ENCODE assay signal across 14 cellular contexts in the genomic region with DNA sequence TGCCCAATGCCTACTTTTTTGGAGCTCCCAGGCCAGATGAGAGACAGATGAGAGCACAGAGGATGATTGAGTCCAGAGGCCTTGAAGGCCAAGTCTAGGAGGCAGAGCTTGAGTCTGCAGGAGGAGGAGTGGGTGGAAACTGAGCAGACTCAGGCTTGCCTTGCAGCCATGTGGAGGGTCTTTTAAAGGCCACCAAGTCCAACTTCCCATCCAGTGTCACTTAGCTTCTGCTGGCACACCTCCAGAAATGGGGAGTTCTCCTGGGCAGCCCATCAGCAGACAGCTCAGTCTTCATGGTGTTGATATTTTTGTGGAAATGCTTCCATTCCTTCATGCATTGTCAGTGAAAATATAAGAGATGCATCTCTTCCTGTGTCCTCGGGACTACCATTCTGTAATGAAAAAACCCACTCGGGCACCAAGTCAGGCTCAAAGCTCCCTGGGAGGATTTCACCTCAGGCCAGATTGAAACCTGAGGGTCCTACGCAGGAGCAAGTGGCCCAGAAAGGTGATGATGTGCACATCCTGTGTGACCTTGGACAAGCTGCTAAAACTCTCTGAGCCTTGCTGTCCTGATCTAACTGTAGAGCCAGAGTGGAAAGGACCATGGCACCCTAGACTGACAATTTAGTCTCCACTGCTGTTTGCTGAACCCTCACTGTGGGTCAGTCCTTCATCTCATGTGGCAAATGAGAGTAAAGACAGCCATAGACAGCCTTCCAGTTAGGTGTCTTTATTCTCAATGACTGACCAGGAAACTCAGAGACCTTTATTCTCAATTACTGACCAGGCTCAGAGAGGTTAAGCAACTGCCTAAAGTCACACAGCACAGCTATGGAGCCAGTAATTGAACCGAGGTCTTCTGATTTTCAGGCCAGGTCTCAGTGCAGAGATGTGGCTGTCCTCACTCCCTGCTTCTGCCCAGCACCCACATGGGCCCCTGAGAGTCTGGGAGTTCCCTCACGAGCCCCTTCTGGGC. TPM values are rescaled to one million over a fixed set of nuclear protein-coding genes. Genes with fewer than 3 reads are reported as not detected.
A peak's percentile ranks its signal among the peaks of the same experiment; 100 is the strongest.
DNase-seq lines count a peak whose midpoint lies in the region; ATAC-seq, FAIRE-seq and TF ChIP-seq lines count a peak whose summit lies in the region.
"Had no signal": no experiment of that assay in that cellular context is flagged by ENCODE, and none has a peak within 500 bp of the region (broad histone marks: within the 10 kb centered on the region; RNA-seq: fewer than 3 reads in every experiment).

No MANE protein-coding gene starts in this region.

- H3K9me3 Mint-ChIP-seq in chondrocyte (ENCODE audit: low read depth), result no peaks in the 10 kb centered on the region
- H3K9me3 Mint-ChIP-seq: dendritic cell treated with granulocyte-macrophage colony-stimulating factor and Interleukin-4, amounts not matched to agents 40 ng/mL and 50 ng/mL, for 4 days; nephron had no signal

- H3K4me3 ChIP-seq in left ventricle myocardium inferior, result no peak overlapping the region
- no peak overlapping the region for H3K4me3 ChIP-seq in MM.1S (ENCODE audit: low read length)
- H3K4me3 ChIP-seq in vagina, result no peak overlapping the region
- H3K4me3 ChIP-seq: skin epidermis had no signal

- H3F3A ChIP-seq in MM.1S (ENCODE audit: insufficient read depth, low read length), result no peaks in the 10 kb centered on the region

- no peaks in the 10 kb centered on the region for H3K9me2 ChIP-seq in MM.1S (replicated peaks; ENCODE audit: insufficient read depth, low read length)

- H3K4me1 ChIP-seq in left ventricle myocardium inferior, result peaks cover 62% of the 10 kb centered on the region
- H3K4me1 ChIP-seq in MM.1S (ENCODE audit: low read length), result peaks cover 12% of the 10 kb centered on the region
- H3K4me1 ChIP-seq in vagina, result peaks cover 30% of the 10 kb centered on the region

- H4K20me1 ChIP-seq in MM.1S (ENCODE audit: insufficient read depth, low read length), result no peaks in the 10 kb centered on the region

- ATAC-seq in left cardiac atrium, result no peak

- no peaks in the 10 kb centered on the region for H3K9me3 ChIP-seq in left ventricle myocardium inferior (replicated peaks)
- H3K9me3 ChIP-seq in MM.1S (replicated peaks; ENCODE audit: insufficient read depth, low read length), result no peaks in the 10 kb centered on the region
- H3K9me3 ChIP-seq in vagina, result no peaks in the 10 kb centered on the region

- H3K36me3 ChIP-seq in left ventricle myocardium inferior (no peaks in the 10 kb centered on the region), MM.1S (replicated peaks; ENCODE audit: insufficient read depth, low read length) (no peaks in the 10 kb centered on the region), vagina (no peaks in the 10 kb centered on the region)
- H3K36me3 ChIP-seq: WERI-Rb-1 had no signal

- intact Hi-C loops in left ventricle myocardium inferior (cut with micrococcal nuclease) (no loop called here), left cardiac atrium (cut with DNase I) (loop anchor here in 1 of 2 donors (5.0 to 10.0 kb wide), 2 partner anchors 61 to 99 kb away; no protein-coding TSS in a partner anchor), vagina (cut with DNase I) (loop anchor here (10.0 kb wide), 1 partner anchor 69 kb away; no protein-coding TSS in a partner anchor)

- TF ChIP-seq CTCF in left ventricle myocardium inferior (IDR thresholded peaks at IDR 0.05; ENCODE audit: borderline replicate concordance) (no peak), MM.1S (IDR thresholded peaks at IDR 0.05; ENCODE audit: low read length) (no peak), chondrocyte (IDR thresholded peaks at IDR 0.05) (no peak), vagina (IDR thresholded peaks at IDR 0.05) (no peak)

- H3K27ac ChIP-seq in left ventricle myocardium inferior (replicated peaks) (peak overlapping the region; percentile 94), MM.1S (ENCODE audit: low read length) (no peak overlapping the region), vagina (peak overlapping the region; percentile 29)
- H3K27ac ChIP-seq: WERI-Rb-1 had no signal

- peaks cover 4% of the 10 kb centered on the region for H3K36me3 Mint-ChIP-seq in chondrocyte (ENCODE audit: low read depth)

- FAIRE-seq in H54 (lab: Jason Lieb, UNC), result no peak

- DNase-seq in left ventricle myocardium inferior, result no peak
- DNase-seq in left cardiac atrium, result no peak
- DNase-seq in MM.1S, result no peak
- DNase-seq in chondrocyte (ENCODE audit: low spot score), result no peak
- DNase-seq in vagina (ENCODE audit: extremely low spot score in 2 of 2), result no peak
- no peak for DNase-seq in mucosa of gallbladder (ENCODE audit: low spot score)
- DNase-seq in H54 (ENCODE audit: insufficient read length, low spot score), result no peak
- DNase-seq in epidermal melanocyte (ENCODE audit: insufficient read length, low spot score), result no peak
- DNase-seq: activated naive CD4-positive, alpha-beta T cell treated with anti-CD3 and anti-CD28 coated beads, Interleukin-2, amount 50 U/mL, for 16 hours; NCI-H345; WERI-Rb-1 had no signal

- no peak for TF ChIP-seq POLR2A in vagina (IDR thresholded peaks at IDR 0.05)
- TF ChIP-seq POLR2A in H54 (IDR thresholded peaks at IDR 0.05; ENCODE audit: low read depth, low read length), result no peak

- no peak overlapping the region for H3K4me3 Mint-ChIP-seq in chondrocyte (ENCODE audit: unreplicated experiment)
- H3K4me3 Mint-ChIP-seq: dendritic cell treated with granulocyte-macrophage colony-stimulating factor and Interleukin-4, amounts not matched to agents 40 ng/mL and 50 ng/mL, for 4 days had no signal

- H3K4me1 Mint-ChIP-seq in chondrocyte (ENCODE audit: low read depth), result peaks cover 41% of the 10 kb centered on the region

- no peak overlapping the region for H3K9ac ChIP-seq in MM.1S (ENCODE audit: low read length)

- peak overlapping the region; percentile 48; the same call in 1 of the 2 replicates for H3K4me2 ChIP-seq in MM.1S (ENCODE audit: low read depth, low read length)

- H3K79me2 ChIP-seq in MM.1S (ENCODE audit: low read length), result no peaks in the 10 kb centered on the region

- no peaks in the 10 kb centered on the region for H3K27me3 Mint-ChIP-seq in chondrocyte (ENCODE audit: low read depth)

- H3K27ac Mint-ChIP-seq in chondrocyte (ENCODE audit: unreplicated experiment), result peak overlapping the region; percentile 15
- H3K27ac Mint-ChIP-seq: dendritic cell treated with granulocyte-macrophage colony-stimulating factor and Interleukin-4, amounts not matched to agents 40 ng/mL and 50 ng/mL, for 4 days; nephron had no signal

- H3K27me3 ChIP-seq in left ventricle myocardium inferior (ENCODE audit: low read depth), result no peaks in the 10 kb centered on the region
- peaks cover 30% of the 10 kb centered on the region for H3K27me3 ChIP-seq in MM.1S (replicated peaks; ENCODE audit: insufficient read depth, low read length)
- H3K27me3 ChIP-seq in vagina, result no peaks in the 10 kb centered on the region

- peak overlapping the region; percentile 67 for H2AFZ ChIP-seq in MM.1S (ENCODE audit: low read length)

RNA-seq across cellular contexts. Expression of gene LRRC32, which starts 2.9 kb away (rescaled TPM):
- total RNA-seq in left ventricle myocardium inferior (35.1 TPM), left cardiac atrium (10 to 100 TPM; 43.8 to 88.2 TPM), chondrocyte (113 to 367 TPM (median 367 TPM) in 3 replicates), vagina (66.3 TPM), mucosa of gallbladder (33.2 TPM)
